Comparison of ENCODE assay signal across 12 cellular contexts in the genomic region with DNA sequence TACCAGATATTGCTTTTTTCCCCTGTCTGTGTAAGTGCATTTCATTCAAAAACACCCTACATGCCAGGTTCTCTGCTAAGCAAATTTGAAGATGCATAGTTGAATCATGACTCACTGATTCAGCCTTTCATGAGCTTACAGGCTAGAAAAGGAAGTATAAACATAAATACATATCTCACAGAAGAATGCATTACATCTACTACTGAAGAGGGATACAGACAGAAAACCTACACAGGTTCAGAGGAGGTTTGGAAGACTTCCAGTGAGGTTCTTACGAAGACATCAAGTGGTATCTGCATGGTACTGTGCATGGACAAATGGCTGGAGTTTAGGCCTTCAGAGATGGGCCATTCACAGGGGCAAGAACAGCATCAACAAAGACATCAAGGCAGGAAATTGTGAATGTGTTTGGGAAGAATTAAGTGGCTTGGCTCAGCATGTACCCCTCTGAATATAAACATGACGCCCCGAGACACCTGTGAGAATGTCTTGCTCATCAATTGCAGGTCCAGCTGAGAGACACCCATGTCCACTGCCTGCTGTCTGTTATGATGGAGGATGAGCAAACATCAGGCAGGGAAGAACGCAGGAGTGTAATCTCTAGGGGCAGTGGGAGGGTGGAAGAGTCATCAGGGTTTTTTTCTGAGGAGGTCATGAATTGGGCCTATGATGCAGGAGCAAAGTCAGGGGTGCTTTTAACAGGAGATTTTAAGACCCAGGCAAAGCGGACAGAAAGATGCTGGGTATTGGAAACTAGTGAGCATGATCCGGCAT.
DNase-seq lines count a peak whose midpoint lies in the region; ATAC-seq and TF ChIP-seq lines count a peak whose summit lies in the region.
"Had no signal": no experiment of that assay in that cellular context is flagged by ENCODE, and none has a peak within 500 bp of the region (broad histone marks: within the 10 kb centered on the region; RNA-seq: fewer than 3 reads in every experiment).

No MANE protein-coding gene starts in this region.

- peaks cover 1% of the 10 kb centered on the region for H3K36me3 Mint-ChIP-seq in activated naive CD4-positive, alpha-beta T cell treated with anti-CD3 and anti-CD28 coated beads for 36 hours (ENCODE audit: low read depth)
- H3K36me3 Mint-ChIP-seq: naive B cell had no signal

- intact Hi-C loops in activated naive CD4-positive, alpha-beta T cell treated with anti-CD3 and anti-CD28 coated beads for 36 hours (cut with micrococcal nuclease): no loop called here

- H3K27me3 Mint-ChIP-seq in activated naive CD4-positive, alpha-beta T cell treated with anti-CD3 and anti-CD28 coated beads for 36 hours (ENCODE audit: low read depth): no peaks in the 10 kb centered on the region

- no peaks in the 10 kb centered on the region for H3K9me3 ChIP-seq in skeletal muscle satellite cell (replicated peaks; ENCODE audit: low read length)
- no peaks in the 10 kb centered on the region for H3K9me3 ChIP-seq in WERI-Rb-1 (ENCODE audit: severe bottlenecking)

- CTCF ChIA-PET in activated naive CD4-positive, alpha-beta T cell treated with anti-CD3 and anti-CD28 coated beads for 36 hours (lab: Charles Lee): interaction anchor here (1.2 kb wide), 1 partner anchor 20 kb away, joined by 4 read pairs; no protein-coding TSS in a partner anchor

- no peak for TF ChIP-seq CTCF in fibroblast of pulmonary artery (IDR thresholded peaks at IDR 0.05; ENCODE audit: low read length, missing control alignments)
- no peak for TF ChIP-seq CTCF in WERI-Rb-1 (IDR thresholded peaks at IDR 0.05; ENCODE audit: low read depth, low read length)

- ATAC-seq in SK-N-SH treated with all-trans-retinoic acid at 6 μM for 48 hours (peak; percentile 83), HG03175 (IDR thresholded peaks at IDR 0.05; ENCODE audit: unreplicated experiment) (no peak)

- H3K9ac ChIP-seq in skeletal muscle satellite cell (ENCODE audit: low read depth, low read length): peak overlapping the region; percentile 46

- H3K27me3 ChIP-seq in skeletal muscle satellite cell (ENCODE audit: control insufficient read depth, insufficient read depth, low read length) (no peaks in the 10 kb centered on the region), WERI-Rb-1 (ENCODE audit: insufficient read depth, low read depth, severe bottlenecking) (no peaks in the 10 kb centered on the region)
- H3K27me3 ChIP-seq: cardiac muscle cell had no signal

- H3K27ac Mint-ChIP-seq in activated naive CD4-positive, alpha-beta T cell treated with anti-CD3 and anti-CD28 coated beads for 36 hours: no peak overlapping the region

- H3K4me3 Mint-ChIP-seq in activated naive CD4-positive, alpha-beta T cell treated with anti-CD3 and anti-CD28 coated beads for 36 hours: no peak overlapping the region
- H3K4me3 Mint-ChIP-seq: naive B cell had no signal

- H3K4me1 ChIP-seq in skeletal muscle satellite cell (ENCODE audit: control insufficient read depth, insufficient read depth, low read length): peaks cover 67% of the 10 kb centered on the region

- peaks cover 6% of the 10 kb centered on the region for H3K4me1 Mint-ChIP-seq in activated naive CD4-positive, alpha-beta T cell treated with anti-CD3 and anti-CD28 coated beads for 36 hours (ENCODE audit: low read depth)
- H3K4me1 Mint-ChIP-seq: naive B cell had no signal

- no peaks in the 10 kb centered on the region for H3K36me3 ChIP-seq in skeletal muscle satellite cell (ENCODE audit: insufficient read depth, low read length)
- no peaks in the 10 kb centered on the region for H3K36me3 ChIP-seq in WERI-Rb-1
- H3K36me3 ChIP-seq: cardiac muscle cell had no signal

- H3K4me3 ChIP-seq in fibroblast of pulmonary artery (replicated peaks; ENCODE audit: low read depth, low read length) (no peak overlapping the region), skeletal muscle satellite cell (ENCODE audit: low read length) (no peak overlapping the region), WERI-Rb-1 (ENCODE audit: low read depth, low read length) (no peak overlapping the region)
- H3K4me3 ChIP-seq: cardiac muscle cell had no signal

- peaks cover 4% of the 10 kb centered on the region for H3K9me3 Mint-ChIP-seq in activated naive CD4-positive, alpha-beta T cell treated with anti-CD3 and anti-CD28 coated beads for 36 hours

- peak overlapping the region; percentile 30 for H3K4me2 ChIP-seq in skeletal muscle satellite cell (ENCODE audit: low read length)

- H3K27ac ChIP-seq in WERI-Rb-1: no peak overlapping the region
- H3K27ac ChIP-seq: cardiac muscle cell had no signal

- DNase-seq in H4 (ENCODE audit: low spot score) (peak; percentile 58), fibroblast of pulmonary artery (ENCODE audit: low read depth) (peak; percentile 95), RPMI8226 (no peak), WERI-Rb-1 (no peak)
- no peak for DNase-seq in activated naive CD4-positive, alpha-beta T cell treated with anti-CD3 and anti-CD28 coated beads for 36 hours
- DNase-seq: naive B cell, NCI-H1930, Right ventricle myocardium superior had no signal

TF ChIP-seq in SK-N-SH treated with all-trans-retinoic acid at 6 μM for 48 hours, 23 proteins besides CTCF, POLR2A, EP300 and RAD21:
- TF ChIP-seq CREB5 (CRISPR knock-in tag; IDR thresholded peaks at IDR 0.05; ENCODE audit: low read depth): peak; percentile 66
- peak; percentile 82 for TF ChIP-seq ISL1 (CRISPR knock-in tag; IDR thresholded peaks at IDR 0.05)
- TF ChIP-seq CSDC2 (CRISPR knock-in tag; IDR thresholded peaks at IDR 0.05): peak; percentile 87; the same call in 1 of the 2 replicates
- TF ChIP-seq ZC3H10 (CRISPR knock-in tag; IDR thresholded peaks at IDR 0.05): peak; percentile 54; the same call in 1 of the 2 replicates
- TF ChIP-seq, protein P1, sequence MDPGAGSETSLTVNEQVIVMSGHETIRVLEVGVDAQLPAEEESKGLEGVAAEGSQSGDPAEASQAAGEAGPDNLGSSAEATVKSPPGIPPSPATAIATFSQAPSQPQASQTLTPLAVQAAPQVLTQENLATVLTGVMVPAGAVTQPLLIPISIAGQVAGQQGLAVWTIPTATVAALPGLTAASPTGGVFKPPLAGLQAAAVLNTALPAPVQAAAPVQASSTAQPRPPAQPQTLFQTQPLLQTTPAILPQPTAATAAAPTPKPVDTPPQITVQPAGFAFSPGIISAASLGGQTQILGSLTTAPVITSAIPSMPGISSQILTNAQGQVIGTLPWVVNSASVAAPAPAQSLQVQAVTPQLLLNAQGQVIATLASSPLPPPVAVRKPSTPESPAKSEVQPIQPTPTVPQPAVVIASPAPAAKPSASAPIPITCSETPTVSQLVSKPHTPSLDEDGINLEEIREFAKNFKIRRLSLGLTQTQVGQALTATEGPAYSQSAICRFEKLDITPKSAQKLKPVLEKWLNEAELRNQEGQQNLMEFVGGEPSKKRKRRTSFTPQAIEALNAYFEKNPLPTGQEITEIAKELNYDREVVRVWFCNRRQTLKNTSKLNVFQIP (CRISPR knock-in tag; IDR thresholded peaks at IDR 0.05; ENCODE audit: borderline replicate concordance, low read depth): no peak
- TF ChIP-seq GLIS3 (CRISPR knock-in tag; IDR thresholded peaks at IDR 0.05): no peak

Comparison
In these comparisons a context has a peak if more than half of its experiments do, and no peak if none do; other contexts are left out.
1. DNase-seq: peak in H4 (single experiment) and fibroblast of pulmonary artery (single experiment); none in activated naive CD4-positive, alpha-beta T cell treated with anti-CD3 and anti-CD28 coated beads for 36 hours (single experiment), RPMI8226 (single experiment) and WERI-Rb-1 (single experiment).